Comparison of ENCODE assay signal across 8 cellular contexts in genomic region chr15:74782596-74783071, GRCh38. TPM values are rescaled to one million over a fixed set of nuclear protein-coding genes. Genes with fewer than 3 reads are reported as not detected.
A peak's percentile ranks its signal among the peaks of the same experiment; 100 is the strongest.
DNase-seq lines count a peak whose midpoint lies in the region; ATAC-seq, FAIRE-seq and TF ChIP-seq lines count a peak whose summit lies in the region.

No MANE protein-coding gene starts in this region.

- H3K9me2 ChIP-seq in DOHH2 (replicated peaks; ENCODE audit: control insufficient read depth, low read length), result no peaks in the 10 kb centered on the region

- H3K4me3 ChIP-seq in DOHH2 (ENCODE audit: low read length), result peak overlapping the region; percentile 98
- H3K4me3 ChIP-seq in ovary, result peak overlapping the region; percentile 54

- intact Hi-C loops in ovary (cut with DNase I), result loop anchor here in 3 of 4 donors (5.0 to 10.0 kb wide), 7 partner anchors 55 to 422 kb away; partner anchors contain the start of genes C15orf39 (in 1 of the 3), RPP25 (in 1 of the 3) and ULK3 (in 1 of the 3)

- TF ChIP-seq EP300 in ovary (IDR thresholded peaks at IDR 0.05), result no peak

- 0 to 1% (median 1%) methylated on average over 23 to 26 of the region's 26 CpGs for WGBS in ovary, 3 donors

- no peaks in the 10 kb centered on the region for H4K20me1 ChIP-seq in DOHH2 (ENCODE audit: control insufficient read depth, insufficient read depth, low read depth, low read length)

- no peaks in the 10 kb centered on the region for H3K9me3 ChIP-seq in DOHH2 (ENCODE audit: control insufficient read depth, insufficient read depth, low read length)
- H3K9me3 ChIP-seq in ovary, result no peaks in the 10 kb centered on the region

- DNase-seq in RKO (ENCODE audit: low spot score) (peak; percentile 30), ovary (peak in 1 of 5 donors; percentile 55), GM19239 (ENCODE audit: insufficient read length, low spot score) (no peak)
- no peak for DNase-seq in stimulated activated CD4-positive, alpha-beta T cell treated with anti-CD3 and anti-CD28 coated beads, Interleukin-2, amount 100 ng/mL, for 24 hours

- no peak for TF ChIP-seq CTCF in DOHH2 (IDR thresholded peaks at IDR 0.05; ENCODE audit: low read depth, low read length, poor library complexity, severe bottlenecking)
- no peak for TF ChIP-seq CTCF in ovary (IDR thresholded peaks at IDR 0.05)

- peaks cover 75% of the 10 kb centered on the region for H3K79me2 ChIP-seq in DOHH2 (ENCODE audit: control insufficient read depth, low read length)

- H3K27ac ChIP-seq in DOHH2 (ENCODE audit: low read depth, low read length), result peak overlapping the region; percentile 99
- peak overlapping the region; percentile 63 to 80 for H3K27ac ChIP-seq in ovary

- TF ChIP-seq POLR2A in ovary (IDR thresholded peaks at IDR 0.05), result no peak

- no peak for FAIRE-seq in GM19239 (lab: Jason Lieb, UNC)

- H3K27me3 ChIP-seq in DOHH2 (ENCODE audit: control insufficient read depth, low read length) (no peaks in the 10 kb centered on the region), ovary (no peaks in the 10 kb centered on the region)

- H3K36me3 ChIP-seq in DOHH2 (ENCODE audit: control insufficient read depth, low read length) (peaks cover 47% of the 10 kb centered on the region), ovary (no peaks in the 10 kb centered on the region)

- peak; percentile 1 for ATAC-seq in esophagus mucosa
- no peak for ATAC-seq in HG02840 (IDR thresholded peaks at IDR 0.05; ENCODE audit: low FRiP score, unreplicated experiment)
- no peak for ATAC-seq in HG03354 (IDR thresholded peaks at IDR 0.05; ENCODE audit: poor library complexity, severe bottlenecking, unreplicated experiment)

- H3K4me2 ChIP-seq in DOHH2 (ENCODE audit: low read length), result peak overlapping the region; percentile 100

- H3K4me1 ChIP-seq in DOHH2 (ENCODE audit: control insufficient read depth, low read length) (peaks cover 83% of the 10 kb centered on the region), ovary (ENCODE audit: insufficient read depth) (peaks cover 14% of the 10 kb centered on the region)

- H3F3A ChIP-seq in DOHH2 (ENCODE audit: control insufficient read depth, insufficient read depth), result peaks cover 78% of the 10 kb centered on the region

RNA-seq across cellular contexts. Expression of gene CSK, which starts 0.8 kb away (rescaled TPM):
- total RNA-seq in esophagus mucosa (77.1 TPM), ovary (10 to 100 TPM; 10.7 to 49.6 (median 42.1) TPM)
- polyA plus RNA-seq in ovary, result 10 to 100 TPM in 1 of 2 donors, 1 to 10 TPM in 1; 9.2 to 21.6 TPM

RNA-seq across cellular contexts. Expression of gene LMAN1L, which starts 30.0 kb away (rescaled TPM):
- total RNA-seq in esophagus mucosa (not detected), ovary (not detected)
- polyA plus RNA-seq in ovary, result not detected

RNA-seq across cellular contexts. Expression of gene CYP1A2, which starts 34.0 kb away (rescaled TPM):
- total RNA-seq in esophagus mucosa, result not detected
- under 1 TPM in 1 of 7 donors, not detected in 6; 0.23 TPM for total RNA-seq in ovary
- not detected for polyA plus RNA-seq in ovary

RNA-seq across cellular contexts. Expression of gene CPLX3, which starts 43.8 kb away (rescaled TPM):
- total RNA-seq in esophagus mucosa (not detected), ovary (not detected)
- not detected for polyA plus RNA-seq in ovary

RNA-seq across cellular contexts. Expression of gene CYP1A1, which starts 57.3 kb away (rescaled TPM):
- not detected for total RNA-seq in esophagus mucosa
- 1 to 10 TPM in 1 of 7 donors, under 1 TPM in 1, not detected in 5; 0.10 to 1.6 TPM for total RNA-seq in ovary
- under 1 TPM in 1 of 2 donors, not detected in 1; 0.96 TPM for polyA plus RNA-seq in ovary
